8 cellular contexts compared by ENCODE assay signal in the genomic region with DNA sequence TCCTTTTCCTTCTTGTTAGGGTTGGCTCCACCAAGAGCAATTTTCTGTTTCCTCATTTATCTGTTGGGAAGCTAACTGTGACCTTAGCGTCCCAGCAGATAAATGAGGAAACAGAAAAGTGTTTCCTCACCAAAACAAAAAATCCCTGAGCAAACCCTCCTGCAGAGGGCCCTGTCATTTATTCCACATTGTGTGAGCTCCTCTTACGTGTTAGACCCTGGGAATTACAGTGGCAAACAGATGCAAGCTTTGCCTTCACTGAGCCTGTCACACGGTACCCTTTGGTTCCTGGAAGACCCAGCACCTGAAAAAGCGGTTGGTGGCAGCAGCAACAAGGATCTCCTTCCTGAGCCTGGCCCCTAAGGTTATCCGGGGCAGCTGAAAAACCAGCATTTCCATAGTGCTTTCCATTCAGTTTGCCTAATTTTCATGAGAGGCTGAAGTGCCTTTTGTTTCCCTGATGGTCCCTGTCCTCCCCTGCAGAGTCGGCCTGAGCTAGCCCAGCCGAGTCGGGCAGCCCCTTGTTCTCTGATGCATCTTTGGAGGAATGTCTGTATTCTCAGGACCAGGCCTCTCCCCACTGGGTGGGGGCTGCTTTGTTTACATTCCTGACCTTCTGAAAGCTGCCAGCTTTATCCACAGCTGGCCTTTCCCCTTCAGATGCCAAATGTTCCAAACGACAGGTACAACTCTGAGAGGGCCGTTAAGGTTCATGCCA. TPM values are rescaled to one million over a fixed set of nuclear protein-coding genes. Genes with fewer than 3 reads are reported as not detected.
DNase-seq lines count a peak whose midpoint lies in the region; ATAC-seq, FAIRE-seq and TF ChIP-seq lines count a peak whose summit lies in the region.

No MANE protein-coding gene starts in this region.

- H3K9ac ChIP-seq in kidney (ENCODE audit: low read length in 2 of 2): peak overlapping the region; percentile 0 to 70

- no peaks in the 10 kb centered on the region for H3K36me3 ChIP-seq in kidney (ENCODE audit: control insufficient read depth in 1 of 2, insufficient read depth in 2 of 2, low read length in 2 of 2)
- H3K36me3 ChIP-seq in suprapubic skin: no peaks in the 10 kb centered on the region

- H3K27me3 ChIP-seq in suprapubic skin: no peaks in the 10 kb centered on the region

- peak overlapping the region; percentile 11 for H3K4me3 Mint-ChIP-seq in activated T-cell treated with anti-CD3 and anti-CD28 coated beads, Interleukin-2, amount 50 U/mL, for 4 hours
- H3K4me3 Mint-ChIP-seq in activated CD8-positive, alpha-beta T cell treated with anti-CD3 and anti-CD28 coated beads, Interleukin-2, amount 10 ng/mL, durations not matched to agents 7 days and 5 days: no peak overlapping the region

- DNase-seq in activated T-cell treated with anti-CD3 and anti-CD28 coated beads, Interleukin-2, amount 50 U/mL, for 4 hours: no peak
- DNase-seq in activated T-cell treated with anti-CD3 and anti-CD28 coated beads for 4 hours (no peak), kidney (no peak), suprapubic skin (ENCODE audit: low spot score in 2 of 2) (no peak)
- no peak for DNase-seq in activated CD8-positive, alpha-beta T cell treated with anti-CD3 and anti-CD28 coated beads, Interleukin-2, amount 10 ng/mL, durations not matched to agents 7 days and 5 days
- DNase-seq in stimulated activated naive CD4-positive, alpha-beta T cell treated with Interleukin-2 at 50 U/mL for 16 hours (lab: John Stamatoyannopoulos, UW): no peak

- CTCF ChIA-PET in activated CD8-positive, alpha-beta T cell treated with anti-CD3 and anti-CD28 coated beads, Interleukin-2, amount 10 ng/mL, durations not matched to agents 7 days and 5 days (lab: Charles Lee): interaction anchor here (0.7 to 3.1 kb wide), 8 partner anchors 9 to 76 kb away, joined by 3 to 24 read pairs (median 9); no protein-coding TSS in a partner anchor

- intact Hi-C loops in kidney (cut with DNase I): no loop called here

- no peak for TF ChIP-seq EP300 in suprapubic skin (IDR thresholded peaks at IDR 0.05)

- TF ChIP-seq CTCF in kidney (IDR thresholded peaks at IDR 0.05; ENCODE audit: borderline replicate concordance, extremely low read depth, insufficient read depth) (no peak), suprapubic skin (IDR thresholded peaks at IDR 0.05) (no peak)

- H3K27ac ChIP-seq in kidney (ENCODE audit: low read depth in 2 of 2, low read length in 2 of 2) (peak overlapping the region; percentile 85 to 92), suprapubic skin (peak overlapping the region; percentile 82)

- peaks cover 5% of the 10 kb centered on the region for H3K36me3 Mint-ChIP-seq in activated T-cell treated with anti-CD3 and anti-CD28 coated beads, Interleukin-2, amount 50 U/mL, for 4 hours (ENCODE audit: insufficient read depth)
- peaks cover 15% of the 10 kb centered on the region for H3K36me3 Mint-ChIP-seq in activated CD8-positive, alpha-beta T cell treated with anti-CD3 and anti-CD28 coated beads, Interleukin-2, amount 10 ng/mL, durations not matched to agents 7 days and 5 days (ENCODE audit: low read depth)

- no peaks in the 10 kb centered on the region for H3K9me3 Mint-ChIP-seq in activated T-cell treated with anti-CD3 and anti-CD28 coated beads, Interleukin-2, amount 50 U/mL, for 4 hours
- no peaks in the 10 kb centered on the region for H3K9me3 Mint-ChIP-seq in activated CD8-positive, alpha-beta T cell treated with anti-CD3 and anti-CD28 coated beads, Interleukin-2, amount 10 ng/mL, durations not matched to agents 7 days and 5 days (ENCODE audit: insufficient read depth)

- no peak for ATAC-seq in activated T-cell treated with anti-CD3 and anti-CD28 coated beads, Interleukin-2, amount 50 U/mL, for 4 hours
- no peak for ATAC-seq in activated CD8-positive, alpha-beta T cell treated with anti-CD3 and anti-CD28 coated beads, Interleukin-2, amount 10 ng/mL, durations not matched to agents 7 days and 5 days
- ATAC-seq in HG02763 (IDR thresholded peaks at IDR 0.05; ENCODE audit: unreplicated experiment) (no peak), HG03139 (IDR thresholded peaks at IDR 0.05; ENCODE audit: unreplicated experiment) (no peak)

- H3K9me3 ChIP-seq in kidney (ENCODE audit: control insufficient read depth in 1 of 2, low read length in 2 of 2): no peaks in the 10 kb centered on the region
- no peaks in the 10 kb centered on the region for H3K9me3 ChIP-seq in suprapubic skin

- H3K27me3 Mint-ChIP-seq in activated T-cell treated with anti-CD3 and anti-CD28 coated beads, Interleukin-2, amount 50 U/mL, for 4 hours (ENCODE audit: low read depth): no peaks in the 10 kb centered on the region
- H3K27me3 Mint-ChIP-seq in activated CD8-positive, alpha-beta T cell treated with anti-CD3 and anti-CD28 coated beads, Interleukin-2, amount 10 ng/mL, durations not matched to agents 7 days and 5 days (ENCODE audit: low read depth): no peaks in the 10 kb centered on the region

- no peak for FAIRE-seq in kidney (lab: Jason Lieb, UNC)

- H3K27ac Mint-ChIP-seq in activated CD8-positive, alpha-beta T cell treated with anti-CD3 and anti-CD28 coated beads, Interleukin-2, amount 10 ng/mL, durations not matched to agents 7 days and 5 days: peak overlapping the region; percentile 75

- no peak for TF ChIP-seq POLR2A in suprapubic skin (IDR thresholded peaks at IDR 0.05)

- H3K4me3 ChIP-seq in kidney (ENCODE audit: low read length in 2 of 2) (peak overlapping the region in 1 of 2 donors; percentile 3), suprapubic skin (no peak overlapping the region)

- WGBS in suprapubic skin: 43% methylated on average over 10 of the region's 10 CpGs

- peaks cover 79% of the 10 kb centered on the region for H3K4me1 Mint-ChIP-seq in activated T-cell treated with anti-CD3 and anti-CD28 coated beads, Interleukin-2, amount 50 U/mL, for 4 hours (ENCODE audit: low read depth)
- H3K4me1 Mint-ChIP-seq in activated CD8-positive, alpha-beta T cell treated with anti-CD3 and anti-CD28 coated beads, Interleukin-2, amount 10 ng/mL, durations not matched to agents 7 days and 5 days (ENCODE audit: low read depth): peaks cover 68% of the 10 kb centered on the region

- H3K4me1 ChIP-seq in kidney (ENCODE audit: control insufficient read depth in 1 of 2, insufficient read depth in 1 of 2, low read depth in 1 of 2, low read length in 2 of 2): peaks cover 70 to 88% of the 10 kb centered on the region in 2 donors
- H3K4me1 ChIP-seq in suprapubic skin: peaks cover 98% of the 10 kb centered on the region

- POLR2A ChIA-PET in activated CD8-positive, alpha-beta T cell treated with anti-CD3 and anti-CD28 coated beads, Interleukin-2, amount 10 ng/mL, durations not matched to agents 7 days and 5 days (lab: Charles Lee): interaction anchor here (0.8 to 1.4 kb wide), 2 partner anchors 33 to 60 kb away, joined by 3 read pairs; no protein-coding TSS in a partner anchor

RNA-seq across cellular contexts. Expression of a gene that starts 34.7 kb away (rescaled TPM):
- 1 to 10 TPM; 1.3 to 3.1 (median 1.8) TPM for total RNA-seq in activated T-cell treated with anti-CD3 and anti-CD28 coated beads, Interleukin-2, amount 50 U/mL, for 4 hours
- 1 to 10 TPM; 9.0 to 10.0 TPM for total RNA-seq in activated CD8-positive, alpha-beta T cell treated with anti-CD3 and anti-CD28 coated beads, Interleukin-2, amount 10 ng/mL, durations not matched to agents 7 days and 5 days
- total RNA-seq in kidney: 53.6 TPM
- 9.0 TPM for polyA plus RNA-seq in kidney (ENCODE audit: insufficient read depth, low read depth, low replicate concordance)
- total RNA-seq in suprapubic skin: 10 to 100 TPM; 16.7 to 33.6 (median 21.3) TPM
